In genomic region chr7:92621641-92622429, GRCh38 we compare ENCODE assay signal across 8 cellular contexts. TPM values are rescaled to one million over a fixed set of nuclear protein-coding genes. Genes with fewer than 3 reads are reported as not detected.
DNase-seq lines count a peak whose midpoint lies in the region; ATAC-seq, FAIRE-seq and TF ChIP-seq lines count a peak whose summit lies in the region.

No MANE protein-coding gene starts in this region.

- H3K9ac ChIP-seq in PC-3 (ENCODE audit: low read length), result no peak overlapping the region

- no peaks in the 10 kb centered on the region for H4K20me1 ChIP-seq in PC-3 (ENCODE audit: low read length)

- peak; percentile 58 for ATAC-seq in GM21786 (IDR thresholded peaks at IDR 0.05; ENCODE audit: unreplicated experiment)
- peak; percentile 48 for ATAC-seq in PC-3
- ATAC-seq in GM21526 (IDR thresholded peaks at IDR 0.05; ENCODE audit: low FRiP score, unreplicated experiment), result no peak

- no TSS peak for BruUV-seq in PC-3 (replicated peaks; lab: Mats Ljungman, UMichigan)

- H3K79me2 ChIP-seq in PC-3 (ENCODE audit: low read length), result no peaks in the 10 kb centered on the region

- H3K4me1 ChIP-seq in PC-3 (ENCODE audit: insufficient read depth, low read length), result peaks cover 25% of the 10 kb centered on the region
- H3K4me1 ChIP-seq in left ventricle myocardium inferior, result peaks cover 41% of the 10 kb centered on the region

- no peak for FAIRE-seq in GM12891 (lab: Jason Lieb, UNC)

- no peak for TF ChIP-seq POLR2A in GM12891 (IDR thresholded peaks at IDR 0.05; ENCODE audit: low read depth, low read length)

- POLR2A ChIA-PET in PC-3 (lab: Charles Lee; ENCODE audit: unreplicated experiment), result no interaction called here

- H3K4me3 ChIP-seq in PC-3 (ENCODE audit: low read length) (no peak overlapping the region), left ventricle myocardium inferior (no peak overlapping the region)

- no peak overlapping the region for H2AFZ ChIP-seq in PC-3 (ENCODE audit: low read length)

- no peaks in the 10 kb centered on the region for H3K9me2 ChIP-seq in PC-3 (replicated peaks; ENCODE audit: low read length)

- H3K27me3 ChIP-seq in PC-3 (ENCODE audit: low read length), result no peaks in the 10 kb centered on the region
- no peaks in the 10 kb centered on the region for H3K27me3 ChIP-seq in left ventricle myocardium inferior (ENCODE audit: low read depth)

- no peaks in the 10 kb centered on the region for H3K36me3 ChIP-seq in PC-3 (ENCODE audit: low read depth, low read length)
- peaks cover 14% of the 10 kb centered on the region for H3K36me3 ChIP-seq in left ventricle myocardium inferior

- H3F3A ChIP-seq in PC-3 (ENCODE audit: low read length, unreplicated experiment), result no peaks in the 10 kb centered on the region

- no peak for DNase-seq in GM12891 (ENCODE audit: insufficient read length, low spot score)
- DNase-seq in PC-3, result no peak
- DNase-seq in left ventricle myocardium inferior, result no peak
- no peak for DNase-seq in NCI-H446 (lab: John Stamatoyannopoulos, UW)
- no peak for DNase-seq in stimulated activated CD4-positive, alpha-beta T cell treated with anti-CD3 and anti-CD28 coated beads, Interleukin-4, amount 100 ng/mL, for 4 hours
- no peak for DNase-seq in GM19238 (ENCODE audit: insufficient read length, low spot score)

- peak overlapping the region; percentile 36 for H3K27ac ChIP-seq in PC-3 (ENCODE audit: low read length)
- H3K27ac ChIP-seq in left ventricle myocardium inferior (replicated peaks), result peak overlapping the region; percentile 51

- CTCF ChIA-PET in PC-3 (lab: Charles Lee), result interaction anchor here (1.5 kb wide), 2 partner anchors 12 to 211 kb away, joined by 3 to 10 read pairs; no protein-coding TSS in a partner anchor

- H3K4me2 ChIP-seq in PC-3 (ENCODE audit: low read length), result peak overlapping the region; percentile 43; the same call in 1 of the 2 replicates

- intact Hi-C loops in PC-3 (cut with micrococcal nuclease) (loop anchor here (1.0 kb wide), 6 partner anchors 11 to 433 kb away; no protein-coding TSS in a partner anchor), left ventricle myocardium inferior (cut with micrococcal nuclease) (loop anchor here (5.0 to 10.0 kb wide), 3 partner anchors 73 to 435 kb away; partner anchors contain the start of gene CDK6)

- no peaks in the 10 kb centered on the region for H3K9me3 ChIP-seq in PC-3 (ENCODE audit: low read length)
- H3K9me3 ChIP-seq in left ventricle myocardium inferior (replicated peaks), result peaks cover 5% of the 10 kb centered on the region

- TF ChIP-seq CTCF in PC-3 (conservative IDR thresholded peaks at IDR 0.05; ENCODE audit: low read depth, low read length), result no peak
- TF ChIP-seq CTCF in left ventricle myocardium inferior (IDR thresholded peaks at IDR 0.05; ENCODE audit: borderline replicate concordance), result no peak

TF ChIP-seq in GM12891, 5 proteins besides CTCF, POLR2A, EP300 and RAD21:
- TF ChIP-seq POLR2AphosphoS5 (IDR thresholded peaks at IDR 0.05; ENCODE audit: low read depth, low read length) (no peak), POU2F2 (IDR thresholded peaks at IDR 0.05; ENCODE audit: low read depth, low read length) (peak; percentile 75), SPI1 (IDR thresholded peaks at IDR 0.05; ENCODE audit: low read depth, low read length) (no peak), TAF1 (IDR thresholded peaks at IDR 0.05; ENCODE audit: low read depth, low read length) (no peak), PAX5 (IDR thresholded peaks at IDR 0.05; ENCODE audit: insufficient read depth, low read length, severe bottlenecking) (peak; percentile 91)

RNA-seq across cellular contexts. Expression of gene FAM133B, which starts 31.6 kb away (rescaled TPM):
- polyA plus RNA-seq in GM12891 (2012; ENCODE audit: low read depth, missing spikeins), result 17.2 TPM
- total RNA-seq in PC-3 (2014; rRNA removed), result 22.6 and 25.9 TPM in 2 replicates
- 13.6 TPM for total RNA-seq in left ventricle myocardium inferior
